In genomic region chr12:42590324-42590934, GRCh38 we compare ENCODE assay signal across 8 cellular contexts.
A peak's percentile ranks its signal among the peaks of the same experiment; 100 is the strongest.
DNase-seq lines count a peak whose midpoint lies in the region; ATAC-seq and TF ChIP-seq lines count a peak whose summit lies in the region.

No MANE protein-coding gene starts in this region.

- TF ChIP-seq CTCF in RWPE2 (IDR thresholded peaks at IDR 0.05; ENCODE audit: poor library complexity, severe bottlenecking): no peak

- H3K4me3 ChIP-seq in RWPE2 (ENCODE audit: severe bottlenecking) (peak overlapping the region; percentile 63), mucosa of stomach (ENCODE audit: low read length) (peak overlapping the region; percentile 48)

- DNase-seq in activated CD8-positive, alpha-beta memory T cell treated with anti-CD3 and anti-CD28 coated beads for 24 hours: peak; percentile 59
- DNase-seq in activated CD8-positive, alpha-beta memory T cell treated with anti-CD3 and anti-CD28 coated beads, Interleukin-2, amount 50 U/mL, for 4 hours: no peak
- DNase-seq in RWPE2 (ENCODE audit: low spot score) (no peak), activated gamma-delta T cell treated with Interleukin-2 at 50 U/mL for 16 hours (no peak)
- DNase-seq in effector memory CD8-positive, alpha-beta T cell: no peak

- no peaks in the 10 kb centered on the region for H3K36me3 Mint-ChIP-seq in effector memory CD8-positive, alpha-beta T cell (ENCODE audit: insufficient read depth)

- H3K4me3 Mint-ChIP-seq in effector memory CD8-positive, alpha-beta T cell: peak overlapping the region; percentile 55 to 63

- H3K27me3 Mint-ChIP-seq in effector memory CD8-positive, alpha-beta T cell: peaks cover 47 to 73% of the 10 kb centered on the region in 2 donors

- H3K4me1 ChIP-seq in RWPE2 (ENCODE audit: insufficient read depth, poor library complexity, severe bottlenecking) (peaks cover 4% of the 10 kb centered on the region), mucosa of stomach (ENCODE audit: control insufficient read depth, insufficient read depth, low read length) (peaks cover 29% of the 10 kb centered on the region)

- no peaks in the 10 kb centered on the region for H3K9me3 Mint-ChIP-seq in effector memory CD8-positive, alpha-beta T cell

- H3K27ac ChIP-seq in RWPE2 (ENCODE audit: poor library complexity, severe bottlenecking): no peak overlapping the region

- H3K36me3 ChIP-seq in RWPE2 (ENCODE audit: low read depth): no peaks in the 10 kb centered on the region
- no peaks in the 10 kb centered on the region for H3K36me3 ChIP-seq in mucosa of stomach (ENCODE audit: control insufficient read depth, insufficient read depth, low read length)

- peak overlapping the region; percentile 76 for H3K9ac ChIP-seq in mucosa of stomach (ENCODE audit: low read length)

- H3K9me3 ChIP-seq in RWPE2 (ENCODE audit: severe bottlenecking): no peaks in the 10 kb centered on the region
- H3K9me3 ChIP-seq in mucosa of stomach (ENCODE audit: control insufficient read depth, low read length): no peaks in the 10 kb centered on the region

- H3K27me3 ChIP-seq in RWPE2 (ENCODE audit: insufficient read depth, poor library complexity, severe bottlenecking): no peaks in the 10 kb centered on the region
- H3K27me3 ChIP-seq in mucosa of stomach (ENCODE audit: control insufficient read depth, insufficient read depth, low read length): no peaks in the 10 kb centered on the region

- ATAC-seq in RWPE2 (ENCODE audit: low read depth) (no peak), GM18868 (IDR thresholded peaks at IDR 0.05; ENCODE audit: unreplicated experiment) (no peak), GM21786 (IDR thresholded peaks at IDR 0.05; ENCODE audit: unreplicated experiment) (no peak)
- no peak for ATAC-seq in effector memory CD8-positive, alpha-beta T cell (replicated peaks)

- H3K27ac Mint-ChIP-seq in effector memory CD8-positive, alpha-beta T cell: no peak overlapping the region

- H3K4me1 Mint-ChIP-seq in effector memory CD8-positive, alpha-beta T cell (ENCODE audit: low read depth in 2 of 2): peaks cover 0 to 12% of the 10 kb centered on the region in 2 donors
